In genomic region chr5:6644841-6645240, GRCh38 we compare ENCODE assay signal across 19 cellular contexts. TPM values are rescaled to one million over a fixed set of nuclear protein-coding genes. Genes with fewer than 3 reads are reported as not detected.
DNase-seq lines count a peak whose midpoint lies in the region; TF ChIP-seq lines count a peak whose summit lies in the region.
"Had no signal": no experiment of that assay in that cellular context is flagged by ENCODE, and none has a peak within 500 bp of the region (broad histone marks: within the 10 kb centered on the region; RNA-seq: fewer than 3 reads in every experiment).

No MANE protein-coding gene starts in this region.

- H3K36me3 ChIP-seq in suprapubic skin: no peaks in the 10 kb centered on the region
- H3K36me3 ChIP-seq in SK-N-SH (replicated peaks in 1 of 2; ENCODE audit: control insufficient read depth in 1 of 2, insufficient read depth in 2 of 2, low read length in 1 of 2): peaks cover 9% of the 10 kb centered on the region in 2 experiments

- H3K9me3 Mint-ChIP-seq in HFFc6: no peaks in the 10 kb centered on the region
- H3K9me3 Mint-ChIP-seq: CD8-positive, alpha-beta T cell had no signal

- no peaks in the 10 kb centered on the region for H3K9me2 ChIP-seq in SK-N-SH

- CTCF ChIA-PET in SK-N-SH (lab: Yijun Ruan, JAX): no interaction called here

- H3K4me3 Mint-ChIP-seq in HFFc6: no peak overlapping the region
- H3K4me3 Mint-ChIP-seq: CD8-positive, alpha-beta T cell had no signal

- TF ChIP-seq EP300 in suprapubic skin (IDR thresholded peaks at IDR 0.05) (no peak), SK-N-SH (IDR thresholded peaks at IDR 0.05; ENCODE audit: borderline replicate concordance in 1 of 2, low read depth in 1 of 2, low read length in 1 of 2) (no peak)

- H3K27ac Mint-ChIP-seq in HFFc6: peak overlapping the region; percentile 72
- H3K27ac Mint-ChIP-seq: CD8-positive, alpha-beta T cell had no signal

- peak; percentile 70 for DNase-seq in ELR (ENCODE audit: low read depth)
- DNase-seq in HFFc6: no peak
- peak; percentile 7 for DNase-seq in amniotic epithelial cell (ENCODE audit: low read depth)
- DNase-seq in dermis blood vessel endothelial cell: peak; percentile 48
- no peak for DNase-seq in suprapubic skin (ENCODE audit: low spot score in 2 of 2)
- no peak for DNase-seq in SK-N-SH
- DNase-seq in NCI-H2029 treated with DMSO at 0.1 percent for 48 hours (lab: John Stamatoyannopoulos, UW): no peak
- no peak for DNase-seq in G401 (ENCODE audit: low spot score)
- DNase-seq: C1 segment of cervical spinal cord; Caco-2; CD8-positive, alpha-beta T cell; GF-D8; KBM-7; MM.1S; NCI-H2029; NCI-H446 treated with DMSO at 0.1 percent for 48 hours; NCI-H526 treated with DMSO at 0.1 percent for 48 hours; T-helper 1 cell had no signal

- H3K4me1 ChIP-seq in suprapubic skin: no peaks in the 10 kb centered on the region
- H3K4me1 ChIP-seq in SK-N-SH (ENCODE audit: control insufficient read depth in 1 of 2, insufficient read depth in 2 of 2, low read depth in 1 of 2, low read length in 1 of 2): peaks cover 0 to 2% of the 10 kb centered on the region in 2 experiments; a peak in 1 of 4 replicates
- H3K4me1 ChIP-seq: A549, Caco-2 had no signal

- POLR2A ChIA-PET in SK-N-SH (lab: Yijun Ruan, JAX): no interaction called here

- TF ChIP-seq RAD21 in SK-N-SH (IDR thresholded peaks at IDR 0.05; ENCODE audit: low read length): no peak

- no peak overlapping the region for H3K4me2 ChIP-seq in SK-N-SH
- H3K4me2 ChIP-seq: A549 had no signal

- H3K79me2 ChIP-seq in SK-N-SH (ENCODE audit: insufficient read depth): peaks cover 82% of the 10 kb centered on the region; the same call in 1 of the 2 replicates

- H2AFZ ChIP-seq in SK-N-SH (ENCODE audit: low read depth): no peak overlapping the region

- 98% methylated on average over 4 of the region's 6 CpGs for WGBS in suprapubic skin
- WGBS in SK-N-SH (ENCODE audit: low lambda C conversion rate): 91% methylated on average over 6 of the region's 6 CpGs

- TF ChIP-seq POLR2A in suprapubic skin (IDR thresholded peaks at IDR 0.05): no peak

- H3K27ac ChIP-seq in suprapubic skin: no peak overlapping the region
- H3K27ac ChIP-seq in SK-N-SH (ENCODE audit: low read depth in 2 of 2, low read length in 1 of 2): no peak overlapping the region
- H3K27ac ChIP-seq: A549 had no signal

- H3K36me3 Mint-ChIP-seq in HFFc6 (ENCODE audit: low read depth): peaks cover 23% of the 10 kb centered on the region; the same call in 1 of the 2 replicates

- H3F3A ChIP-seq in SK-N-SH (replicated peaks; ENCODE audit: insufficient read depth): no peaks in the 10 kb centered on the region

- no peak overlapping the region for H3K9ac ChIP-seq in SK-N-SH

- in situ Hi-C loops in G401 (cut with HindIII; ENCODE audit: low sequenced_read_pairs): no loop called here

- no peaks in the 10 kb centered on the region for H3K27me3 Mint-ChIP-seq in HFFc6 (ENCODE audit: insufficient read depth)

- TF ChIP-seq CTCF in HFFc6 (IDR thresholded peaks at IDR 0.05) (no peak), suprapubic skin (IDR thresholded peaks at IDR 0.05) (no peak), SK-N-SH (IDR thresholded peaks at IDR 0.05) (no peak)

- H3K4me3 ChIP-seq in suprapubic skin: no peak overlapping the region
- H3K4me3 ChIP-seq in SK-N-SH (ENCODE audit: low read depth in 2 of 2, low read length in 1 of 2): no peak overlapping the region
- H3K4me3 ChIP-seq: A549 had no signal

- H3K4me1 Mint-ChIP-seq in HFFc6 (ENCODE audit: low read depth): peaks cover 14% of the 10 kb centered on the region

- no peaks in the 10 kb centered on the region for H3K9me3 ChIP-seq in suprapubic skin
- peaks cover 1% of the 10 kb centered on the region; the same call in 1 of the 2 replicates for H3K9me3 ChIP-seq in SK-N-SH
- H3K9me3 ChIP-seq: A549, Caco-2 had no signal

- H4K20me1 ChIP-seq in SK-N-SH (ENCODE audit: insufficient read depth): 0 out of 2 replicates have a peak, but pooled peaks cover 8% of the 10 kb centered on the region

- no peaks in the 10 kb centered on the region for H3K27me3 ChIP-seq in suprapubic skin
- H3K27me3 ChIP-seq in SK-N-SH (ENCODE audit: insufficient read depth): no peaks in the 10 kb centered on the region

TF ChIP-seq in SK-N-SH, 30 proteins besides CTCF, POLR2A, EP300 and RAD21:
- TF ChIP-seq EZH2phosphoT487 (IDR thresholded peaks at IDR 0.05; ENCODE audit: borderline replicate concordance, low read depth): no peak
- TF ChIP-seq TCF12 (IDR thresholded peaks at IDR 0.05): no peak
- no peak for TF ChIP-seq USF2 (IDR thresholded peaks at IDR 0.05; ENCODE audit: borderline replicate concordance, low read depth, low read length)
- no peak for TF ChIP-seq PBX3 (IDR thresholded peaks at IDR 0.05)
- TF ChIP-seq RCOR1 (IDR thresholded peaks at IDR 0.05; ENCODE audit: low read length): no peak
- no peak for TF ChIP-seq FOXM1 (IDR thresholded peaks at IDR 0.05; ENCODE audit: low read depth)
TF ChIP-seq in SK-N-SH: peak in this region for 0.

RNA-seq across cellular contexts. Expression of gene SRD5A1, which starts 11.6 kb away (rescaled TPM):
- 10 to 100 TPM; 24.0 to 28.5 (median 26.6) TPM for total RNA-seq in HFFc6 (2021; fragmentation: NEBNext Ultra II Directional; extraction: Animal tissue kit (Norgen Biotek cat#: 25700))
- total RNA-seq in dermis blood vessel endothelial cell (13.2 and 14.1 TPM in 2 replicates), suprapubic skin (10 to 100 TPM; 62.7 to 86.8 (median 74.8) TPM)
- 24.0 and 25.1 TPM in 2 replicates for polyA plus RNA-seq in SK-N-SH (2012; rRNA removed)
- 15.9 and 25.5 TPM in 2 replicates for polyA plus RNA-seq in SK-N-SH (2012; cell fraction: cytosol; rRNA removed)
- 19.4 and 21.6 TPM in 2 replicates for polyA plus RNA-seq in SK-N-SH (2012; cell fraction: nucleus; rRNA removed)
- 15.4 and 40.9 TPM in 2 replicates for total RNA-seq in G401 (2014; rRNA removed; shearing (Covaris generic))

RNA-seq across cellular contexts. Expression of gene NSUN2, which starts 12.0 kb away (rescaled TPM):
- 10 to 100 TPM; 59.9 to 67.7 (median 60.5) TPM for total RNA-seq in HFFc6 (2021; fragmentation: NEBNext Ultra II Directional; extraction: Animal tissue kit (Norgen Biotek cat#: 25700))
- 64.5 and 80.0 TPM in 2 replicates for total RNA-seq in dermis blood vessel endothelial cell
- total RNA-seq in suprapubic skin: 10 to 100 TPM; 48.8 to 90.8 (median 56.4) TPM
- polyA plus RNA-seq in SK-N-SH (2012; rRNA removed): 76.7 and 78.9 TPM in 2 replicates
- polyA plus RNA-seq in SK-N-SH (2012; cell fraction: cytosol; rRNA removed): 75.1 and 78.1 TPM in 2 replicates
- 112 and 123 TPM in 2 replicates for polyA plus RNA-seq in SK-N-SH (2012; cell fraction: nucleus; rRNA removed)
- total RNA-seq in G401 (2014; rRNA removed; shearing (Covaris generic)): 46.6 and 65.0 TPM in 2 replicates

Comparison
In these comparisons a context has a peak if more than half of its experiments do, and no peak if none do; other contexts are left out.
1. DNase-seq: peak in ELR (single experiment), amniotic epithelial cell (single experiment) and dermis blood vessel endothelial cell (single experiment); none in HFFc6 (single experiment), suprapubic skin (0 of 2), SK-N-SH (single experiment), NCI-H2029 treated with DMSO at 0.1 percent for 48 hours (single experiment) and G401 (single experiment).